10 cellular contexts compared by ENCODE assay signal in the genomic region with DNA sequence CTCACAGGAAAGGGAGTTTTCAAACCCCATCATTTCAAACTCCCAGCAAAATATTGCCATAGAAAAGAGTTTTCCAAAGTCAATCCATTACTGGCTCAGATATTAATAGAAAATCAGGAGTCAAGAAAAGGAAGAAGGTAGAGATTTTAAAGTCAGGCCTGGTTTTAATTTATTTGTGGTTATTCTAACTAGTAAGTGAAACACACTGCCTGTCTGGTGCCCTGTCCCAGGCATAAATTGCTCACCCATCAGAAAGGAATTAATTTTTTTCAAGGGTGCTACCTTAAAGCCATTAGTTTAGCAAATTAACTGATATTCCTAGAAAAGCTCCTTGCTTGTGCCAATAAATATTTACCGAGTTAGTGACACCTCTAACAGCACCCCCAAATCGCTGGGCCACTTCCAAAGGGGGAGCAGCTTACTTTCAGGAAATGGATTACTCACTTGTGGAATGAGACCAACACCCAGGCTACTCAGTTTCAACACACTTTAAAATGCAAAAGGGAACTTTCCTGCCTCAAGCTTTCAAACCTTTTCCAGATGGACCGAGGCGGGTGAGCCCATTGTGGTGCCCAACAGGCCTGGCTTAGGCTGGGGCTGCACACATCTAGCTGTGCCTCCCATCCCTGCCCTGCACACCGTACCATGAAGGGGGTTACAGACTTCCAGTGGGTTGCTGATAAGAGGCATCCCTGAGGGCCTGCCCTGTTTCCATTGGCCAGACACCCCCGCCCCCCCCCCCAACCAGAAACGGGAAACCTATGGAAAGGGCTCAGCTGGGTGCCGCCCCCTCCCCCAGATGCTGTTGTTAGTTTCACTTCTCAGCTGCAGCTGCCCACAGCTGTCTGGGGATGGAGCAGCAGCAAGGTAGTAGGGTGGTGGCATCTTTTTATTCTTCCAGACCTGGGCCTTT.
A peak's percentile ranks its signal among the peaks of the same experiment; 100 is the strongest.
DNase-seq lines count a peak whose midpoint lies in the region; ATAC-seq, FAIRE-seq and TF ChIP-seq lines count a peak whose summit lies in the region.
"Had no signal": no experiment of that assay in that cellular context is flagged by ENCODE, and none has a peak within 500 bp of the region (broad histone marks: within the 10 kb centered on the region; RNA-seq: fewer than 3 reads in every experiment).

No MANE protein-coding gene starts in this region.

- H3K79me1 ChIP-seq in H1 (ENCODE audit: low read depth, low read length) = peaks cover 2% of the 10 kb centered on the region

- FAIRE-seq in H1 (lab: Jason Lieb, UNC) = no peak
- FAIRE-seq: TTC549 had no signal

- peak overlapping the region; percentile 90; the same call in 1 of the 2 replicates for H4K8ac ChIP-seq in H1 (ENCODE audit: extremely low read depth, insufficient read depth, low read length)

- H3K4ac ChIP-seq in H1 (replicated peaks; ENCODE audit: insufficient read length, low read depth, low read length) = no peak overlapping the region

- H3K4me3 ChIP-seq in AG04449 (ENCODE audit: low read depth, low read length) (peak overlapping the region; percentile 23), H1 (ENCODE audit: extremely low read depth in 1 of 4, insufficient read depth in 2 of 4, low read depth in 3 of 4, low read length in 4 of 4) (peak overlapping the region in 2 of 4 experiments; percentile 15 to 31; a peak in 4 of 8 replicates), mucosa of descending colon (no peak overlapping the region)

- intact Hi-C loops in mucosa of descending colon (cut with DNase I, micrococcal nuclease) = no loop called here

- TF ChIP-seq POLR2A in H1 (IDR thresholded peaks at IDR 0.05; ENCODE audit: control extremely low read depth in 1 of 2, low read depth in 2 of 2, low read length in 2 of 2) = no peak

- TF ChIP-seq CTCF in AG04449 (IDR thresholded peaks at IDR 0.05; ENCODE audit: insufficient read depth, low read length, missing control alignments) (no peak), H1 (IDR thresholded peaks at IDR 0.05; ENCODE audit: control extremely low read depth in 1 of 3, insufficient read depth in 1 of 3, low read depth in 1 of 3, low read length in 3 of 3) (no peak), mucosa of descending colon (IDR thresholded peaks at IDR 0.05) (no peak)

- peak overlapping the region; percentile 72 for H3K18ac ChIP-seq in H1 (ENCODE audit: extremely low read depth, low read length)

- ATAC-seq in mucosa of descending colon = peak; percentile 31
- no peak for ATAC-seq in GM19351 (IDR thresholded peaks at IDR 0.05; ENCODE audit: unreplicated experiment)
- no peak for ATAC-seq in GM19328 (IDR thresholded peaks at IDR 0.05; ENCODE audit: unreplicated experiment)

- whole genome bisulfite sequencing in H1 (ENCODE audit: extremely low coverage in 1 of 2, insufficient coverage in 1 of 2, insufficient read length in 1 of 2, insufficient replicate concordance in 2 of 2, low coverage in 1 of 2, low lambda C conversion rate in 2 of 2, missing lambda C conversion rate in 1 of 2), 2 experiments = 17% methylated on average over 8 of the region's 8 CpGs; no CpG with 5 or more reads in 1 of the 2 experiments

- H3K4me1 ChIP-seq in H1 (replicated peaks in 1 of 4; ENCODE audit: control insufficient read depth in 3 of 4, insufficient read depth in 4 of 4, low read length in 3 of 4) (peaks cover 6 to 11% (median 8%) of the 10 kb centered on the region in 4 experiments), mucosa of descending colon (ENCODE audit: low read depth) (no peaks in the 10 kb centered on the region)

- peaks cover 0 to 9% of the 10 kb centered on the region in 2 experiments; a peak in 2 of 4 replicates for H3K79me2 ChIP-seq in H1 (ENCODE audit: control insufficient read depth in 1 of 2, insufficient read depth in 2 of 2, low read length in 2 of 2)

- peak overlapping the region; percentile 62 to 68 for H3K4me2 ChIP-seq in H1 (ENCODE audit: insufficient read depth in 1 of 2, low read depth in 2 of 2, low read length in 2 of 2)

- H2BK5ac ChIP-seq in H1 (ENCODE audit: low read depth, low read length) = peak overlapping the region; percentile 72

- peak; percentile 20 to 72; a peak in 2 of 3 replicates for TF ChIP-seq EP300 in H1 (IDR thresholded peaks at IDR 0.05; ENCODE audit: borderline replicate concordance in 1 of 2, low read depth in 2 of 2, low read length in 2 of 2)

- H2BK15ac ChIP-seq in H1 (ENCODE audit: low read length) = 0 out of 2 replicates have a peak overlapping the region, but pooled peaks have one; percentile 32

- H3K56ac ChIP-seq in H1 (replicated peaks; ENCODE audit: insufficient read length, low read depth, low read length) = no peak overlapping the region

- H2BK12ac ChIP-seq in H1 (ENCODE audit: low read depth, low read length) = peak overlapping the region; percentile 63; the same call in 1 of the 2 replicates

- H3K9ac ChIP-seq in H1 (replicated peaks in 1 of 4; ENCODE audit: extremely low read depth in 1 of 4, low read depth in 3 of 4, low read length in 3 of 4) = no peak overlapping the region; a peak in 2 of 7 replicates

- H4K91ac ChIP-seq in H1 (replicated peaks; ENCODE audit: insufficient read length, low read length) = no peak overlapping the region

- peak overlapping the region; percentile 32; the same call in 1 of the 2 replicates for H3K27ac ChIP-seq in H1 (ENCODE audit: low read depth, low read length)

- no peak overlapping the region for H3K14ac ChIP-seq in H1 (ENCODE audit: insufficient read length)

- H3K9me3 ChIP-seq in H1 (ENCODE audit: insufficient read depth in 2 of 2, low read depth in 1 of 2, low read length in 1 of 2) (no peaks in the 10 kb centered on the region), mucosa of descending colon (no peaks in the 10 kb centered on the region)

- no peaks in the 10 kb centered on the region for H3K36me3 ChIP-seq in H1 (ENCODE audit: control insufficient read depth in 2 of 4, insufficient read depth in 4 of 4, low read length in 3 of 4)
- H3K36me3 ChIP-seq in mucosa of descending colon (ENCODE audit: low read depth) = no peaks in the 10 kb centered on the region

- H4K20me1 ChIP-seq in H1 (replicated peaks in 1 of 2; ENCODE audit: control insufficient read depth in 1 of 2, insufficient read depth in 2 of 2, low read length in 2 of 2) = no peaks in the 10 kb centered on the region

- H4K5ac ChIP-seq in H1 (ENCODE audit: insufficient read length, low read depth, low read length) = peak overlapping the region; percentile 70

- CTCF ChIA-PET in AG04449 (lab: Yijun Ruan, JAX) = interaction anchor here (0.9 to 13.5 kb wide), 7 partner anchors 7 to 121 kb away, joined by 3 to 168 read pairs (median 4); partner anchors contain the start of gene SAMD4A
- CTCF ChIA-PET in H1 (lab: Charles Lee; ENCODE audit: partially characterized antibody) = interaction anchor here (0.8 to 7.2 kb wide), 15 partner anchors 7 to 317 kb away, joined by 3 to 53 read pairs (median 4); no protein-coding TSS in a partner anchor

- no peak overlapping the region for H2AK5ac ChIP-seq in H1 (ENCODE audit: low read depth, low read length)

- DNase-seq in AG04449 (ENCODE audit: low read depth, low spot score) (no peak), LHCN-M2 (ENCODE audit: low read depth) (peak; percentile 60), H1 (ENCODE audit: low read depth in 1 of 2, low spot score in 2 of 2) (peak; percentile 23 to 76), mucosa of descending colon (peak in 1 of 3 donors; percentile 42), NCI-H2107 treated with DMSO at 0.1 percent for 48 hours (lab: John Stamatoyannopoulos, UW; ENCODE audit: unreplicated experiment) (no peak), UCSD-AML1 (lab: John Stamatoyannopoulos, UW; ENCODE audit: unreplicated experiment) (no peak)
- DNase-seq: NCI-H1417 had no signal

- peak overlapping the region; percentile 66 for H2BK120ac ChIP-seq in H1 (replicated peaks; ENCODE audit: low read depth, low read length)

- H3K27me3 ChIP-seq in H1 (replicated peaks in 1 of 4; ENCODE audit: control insufficient read depth in 3 of 4, extremely low read depth in 1 of 4, insufficient read depth in 3 of 4, low read length in 3 of 4) = no peaks in the 10 kb centered on the region

- H3K23me2 ChIP-seq in H1 (ENCODE audit: low read depth, low read length) = no peaks in the 10 kb centered on the region; the same call in 1 of the 2 replicates

- H3K23ac ChIP-seq in H1 (ENCODE audit: insufficient read length) = no peak overlapping the region

- peak overlapping the region; percentile 3; the same call in 1 of the 2 replicates for H2BK20ac ChIP-seq in H1 (ENCODE audit: low read length)

- POLR2A ChIA-PET in AG04449 (lab: Yijun Ruan, JAX) = interaction anchor here (0.9 to 3.5 kb wide), 3 partner anchors 15 to 118 kb away, joined by 3 to 34 read pairs (median 4); partner anchors contain the start of gene SAMD4A
- POLR2A ChIA-PET in H1 (lab: Charles Lee; ENCODE audit: partially characterized antibody) = interaction anchor here (0.6 to 2.3 kb wide), 12 partner anchors 11 to 732 kb away, joined by 3 to 8 read pairs (median 4); partner anchors contain the start of genes CGRRF1, GCH1 and SAMD4A

- no peak overlapping the region for H2AFZ ChIP-seq in H1 (ENCODE audit: low read length)

- TF ChIP-seq RAD21 in H1 (IDR thresholded peaks at IDR 0.05 in 1 of 2, conservative IDR thresholded peaks at IDR 0.05 in 1 of 2; ENCODE audit: low read depth in 2 of 2, low read length in 2 of 2) = no peak

TF ChIP-seq in H1, 55 proteins besides CTCF, POLR2A, EP300 and RAD21 (continues in another document):
- TF ChIP-seq ASH2L (IDR thresholded peaks at IDR 0.05; ENCODE audit: low read length) = peak; percentile 69
- no peak for TF ChIP-seq BRCA1 (IDR thresholded peaks at IDR 0.05; ENCODE audit: low read depth, low read length)
- no peak for TF ChIP-seq EZH2 (IDR thresholded peaks at IDR 0.05; ENCODE audit: low read depth, low read length, severe bottlenecking)
- TF ChIP-seq KDM5A (IDR thresholded peaks at IDR 0.05; ENCODE audit: low read length) = no peak
- TF ChIP-seq KDM1A (IDR thresholded peaks at IDR 0.05; ENCODE audit: borderline replicate concordance, low read length) = no peak
- TF ChIP-seq HDAC2 (IDR thresholded peaks at IDR 0.05; ENCODE audit: borderline replicate concordance in 1 of 2, low read depth in 2 of 2, low read length in 2 of 2) = 0 out of 4 replicates have a peak, but pooled peaks of 1 of the 2 experiments have one; percentile 34
- TF ChIP-seq MAX (IDR thresholded peaks at IDR 0.05) = no peak; the same call in 1 of the 2 replicates
- peak; percentile 51; the same call in 1 of the 2 replicates for TF ChIP-seq TAF1 (IDR thresholded peaks at IDR 0.05; ENCODE audit: low read depth, low read length)
- no peak for TF ChIP-seq SIX5 (IDR thresholded peaks at IDR 0.05; ENCODE audit: low read depth, low read length)
- peak; percentile 62; the same call in 1 of the 2 replicates for TF ChIP-seq POLR2AphosphoS5 (IDR thresholded peaks at IDR 0.05; ENCODE audit: low read depth, low read length)
- TF ChIP-seq RNF2 (IDR thresholded peaks at IDR 0.05; ENCODE audit: borderline replicate concordance, low read depth, low read length, missing control alignments, poor library complexity, severe bottlenecking) = no peak
- TF ChIP-seq BCL11A (IDR thresholded peaks at IDR 0.05; ENCODE audit: low read depth in 2 of 2, low read length in 2 of 2) = no peak

Comparison
In these comparisons a context has a peak if more than half of its experiments do, and no peak if none do; other contexts are left out.
1. DNase-seq: peak in LHCN-M2 (single experiment) and H1 (2 of 2); none in AG04449 (single experiment), NCI-H2107 treated with DMSO at 0.1 percent for 48 hours (single experiment) and UCSD-AML1 (single experiment).